11 cellular contexts compared by ENCODE assay signal in the genomic region with DNA sequence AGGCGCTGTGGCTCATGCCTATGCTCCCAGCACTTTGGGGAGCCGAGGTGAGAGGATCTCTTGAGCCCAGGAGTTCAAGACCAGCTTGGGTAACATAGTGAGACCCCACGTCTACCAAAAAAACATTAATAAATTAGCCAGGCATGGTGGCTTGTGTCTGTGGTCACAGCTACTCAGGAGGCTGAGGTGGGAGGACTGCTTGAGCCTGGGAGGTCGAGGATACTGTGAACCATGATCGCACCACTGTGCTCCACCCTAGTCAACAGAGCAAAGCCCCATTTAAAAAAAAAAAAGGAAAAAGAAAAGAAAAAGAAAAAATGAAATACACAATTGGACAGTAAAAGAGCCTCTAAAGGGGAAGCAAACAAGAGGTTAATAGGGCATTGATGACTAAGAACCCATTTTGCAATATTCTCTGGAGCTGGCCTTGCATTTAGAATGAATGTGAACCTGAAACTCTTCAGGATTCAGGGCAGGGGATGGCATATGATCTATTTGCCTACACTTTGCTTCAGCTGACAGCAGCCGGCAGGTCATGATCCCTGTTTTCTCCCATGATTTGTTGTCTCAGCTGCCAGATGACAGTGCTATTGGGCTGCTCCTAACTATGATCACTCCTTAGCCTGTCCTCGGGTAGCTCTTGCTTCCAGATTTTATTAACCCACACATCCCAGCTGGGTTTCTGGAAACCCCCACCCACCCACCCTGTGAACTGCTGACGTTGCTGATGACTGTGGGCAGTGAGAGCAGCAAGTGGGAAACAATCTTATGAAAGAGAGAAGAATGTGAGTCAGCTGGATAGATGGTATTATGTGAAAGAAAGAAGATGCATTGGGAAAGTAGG.
DNase-seq lines count a peak whose midpoint lies in the region; ATAC-seq, FAIRE-seq and TF ChIP-seq lines count a peak whose summit lies in the region.
"Had no signal": no experiment of that assay in that cellular context is flagged by ENCODE, and none has a peak within 500 bp of the region (broad histone marks: within the 10 kb centered on the region; RNA-seq: fewer than 3 reads in every experiment).

No MANE protein-coding gene starts in this region.

- H3K27me3 ChIP-seq in heart left ventricle (no peaks in the 10 kb centered on the region), tibial nerve (no peaks in the 10 kb centered on the region), dorsolateral prefrontal cortex (no peaks in the 10 kb centered on the region)
- H3K27me3 ChIP-seq: sigmoid colon, testis had no signal

- no peaks in the 10 kb centered on the region for H3K36me3 Mint-ChIP-seq in T-helper 17 cell (ENCODE audit: low read depth)

- TF ChIP-seq CTCF in heart left ventricle (IDR thresholded peaks at IDR 0.05) = no peak
- no peak for TF ChIP-seq CTCF in foreskin fibroblast (IDR thresholded peaks at IDR 0.05; ENCODE audit: low read depth, low read length)
- TF ChIP-seq CTCF in tibial nerve (IDR thresholded peaks at IDR 0.05) = no peak
- no peak for TF ChIP-seq CTCF in dorsolateral prefrontal cortex (IDR thresholded peaks at IDR 0.05 in 54 of 56, conservative IDR thresholded peaks at IDR 0.05 in 2 of 56; ENCODE audit: low read depth in 1 of 56, partially characterized antibody in 56 of 56)

- no peak for TF ChIP-seq POLR2A in heart left ventricle (IDR thresholded peaks at IDR 0.05)
- TF ChIP-seq POLR2A in tibial nerve (IDR thresholded peaks at IDR 0.05) = no peak

- intact Hi-C loops in heart left ventricle (cut with DNase I) (loop anchor here in 2 of 10 donors (10.0 kb wide), 2 partner anchors 68 to 438 kb away; a partner anchor contains a TSS), left ventricle myocardium superior (cut with micrococcal nuclease) (no loop called here), dorsolateral prefrontal cortex (cut with DNase I) (no loop called here)

- H3K4me3 ChIP-seq in heart left ventricle = no peak overlapping the region
- no peak overlapping the region for H3K4me3 ChIP-seq in foreskin fibroblast (ENCODE audit: low read depth in 1 of 2, low read length in 2 of 2)
- no peak overlapping the region for H3K4me3 ChIP-seq in tibial nerve
- H3K4me3 ChIP-seq in dorsolateral prefrontal cortex = no peak overlapping the region
- H3K4me3 ChIP-seq: sigmoid colon, testis had no signal

- no peaks in the 10 kb centered on the region for H3K9me3 ChIP-seq in heart left ventricle
- no peaks in the 10 kb centered on the region for H3K9me3 ChIP-seq in tibial nerve
- H3K9me3 ChIP-seq in T-helper 17 cell (ENCODE audit: control insufficient read depth, low read length, poor library complexity, severe bottlenecking) = no peaks in the 10 kb centered on the region
- H3K9me3 ChIP-seq: sigmoid colon, testis had no signal

- H3K27me3 Mint-ChIP-seq in T-helper 17 cell = peaks cover 19% of the 10 kb centered on the region

- no peak overlapping the region for H3K4me3 Mint-ChIP-seq in T-helper 17 cell

- peak in 1 of 2 donors; percentile 49 for TF ChIP-seq EP300 in tibial nerve (IDR thresholded peaks at IDR 0.05)

- FAIRE-seq in urothelium cell line (lab: Jason Lieb, UNC) = no peak
- FAIRE-seq: GM19239 had no signal

- H3K4me1 ChIP-seq in heart left ventricle (peaks cover 0 to 25% (median 0%) of the 10 kb centered on the region in 12 donors), tibial nerve (peaks cover 0 to 29% (median 0%) of the 10 kb centered on the region in 4 donors)
- H3K4me1 ChIP-seq: sigmoid colon had no signal

- H3K4me1 Mint-ChIP-seq in T-helper 17 cell = peaks cover 16% of the 10 kb centered on the region

- ATAC-seq in heart left ventricle (peak in 3 of 4 donors; percentile 26 to 69 (median 31)), left ventricle myocardium superior (no peak), T-helper 17 cell (no peak)

- WGBS in heart left ventricle, 4 donors = 74 to 82% (median 76%) methylated on average over 8 of the region's 8 CpGs
- 40 to 53% methylated on average over 8 of the region's 8 CpGs for WGBS in tibial nerve, 2 donors

- H3K27ac ChIP-seq in heart left ventricle = peak overlapping the region in 1 of 12 donors; percentile 47
- peak overlapping the region in 3 of 4 donors; percentile 18 to 79 (median 71) for H3K27ac ChIP-seq in tibial nerve
- H3K27ac ChIP-seq in dorsolateral prefrontal cortex = peak overlapping the region in 3 of 59 donors; percentile 1 to 12 (median 12)
- H3K27ac ChIP-seq: sigmoid colon, testis had no signal

- H3K27ac Mint-ChIP-seq in T-helper 17 cell = no peak overlapping the region

- DNase-seq in heart left ventricle (peak in 2 of 5 donors; percentile 17 to 31), left ventricle myocardium superior (no peak), RPMI7951 (ENCODE audit: low read depth) (peak; percentile 31), foreskin fibroblast (peak; percentile 69 to 85), tibial nerve (ENCODE audit: low spot score in 2 of 2) (no peak), T-helper 17 cell (no peak), urothelium cell line (ENCODE audit: low spot score) (no peak), dorsolateral prefrontal cortex (no peak)
- DNase-seq: sigmoid colon, testis had no signal

- no peaks in the 10 kb centered on the region for H3K36me3 ChIP-seq in heart left ventricle
- no peaks in the 10 kb centered on the region for H3K36me3 ChIP-seq in tibial nerve
- H3K36me3 ChIP-seq: sigmoid colon had no signal

Comparison
In these comparisons a context has a peak if more than half of its experiments do, and no peak if none do; other contexts are left out.
1. ATAC-seq: peak in heart left ventricle (3 of 4); none in left ventricle myocardium superior (single experiment) and T-helper 17 cell (single experiment).
2. DNase-seq: peak in RPMI7951 (single experiment) and foreskin fibroblast (2 of 2); none in left ventricle myocardium superior (single experiment), tibial nerve (0 of 2), T-helper 17 cell (0 of 3), urothelium cell line (single experiment) and dorsolateral prefrontal cortex (0 of 10).